8 cellular contexts compared by ENCODE assay signal in the genomic region with DNA sequence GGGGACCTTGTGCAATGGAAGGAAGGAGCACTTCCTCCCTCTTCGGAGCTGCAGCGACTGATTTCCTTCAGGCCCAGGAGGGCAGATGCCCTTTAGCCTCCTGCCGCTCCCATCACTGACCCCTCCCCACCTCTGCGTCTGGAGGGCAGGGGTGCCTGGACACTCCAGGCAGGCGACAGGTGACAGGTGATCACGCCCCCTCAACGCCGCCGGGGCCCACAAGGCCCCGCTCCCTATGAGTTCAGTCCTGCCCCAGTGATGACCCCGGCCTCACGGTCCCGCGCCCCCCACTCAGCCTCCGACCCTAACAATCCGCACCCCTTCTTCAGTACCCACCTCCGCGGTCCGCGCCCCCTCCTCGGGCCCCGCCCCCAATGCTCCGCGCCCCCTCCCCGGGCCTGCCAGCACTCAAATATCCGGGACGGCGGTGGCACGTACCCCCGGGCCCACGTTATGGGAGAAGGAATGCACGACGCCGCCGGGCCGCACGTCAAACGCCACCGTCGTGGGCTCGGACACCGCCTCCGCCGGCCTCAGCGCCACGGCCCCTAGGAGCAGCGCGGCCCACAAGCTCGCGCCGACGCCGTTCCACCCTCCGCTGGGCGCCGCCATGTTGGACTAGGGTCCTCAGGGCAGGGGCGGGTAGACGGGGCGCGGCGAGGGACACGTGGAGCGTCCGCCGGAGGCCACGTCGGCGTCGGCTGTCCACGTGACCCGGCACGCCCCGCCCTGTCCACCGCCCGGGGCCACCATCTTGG. TPM values are rescaled to one million over a fixed set of nuclear protein-coding genes. Genes with fewer than 3 reads are reported as not detected.
A peak's percentile ranks its signal among the peaks of the same experiment; 100 is the strongest.
DNase-seq lines count a peak whose midpoint lies in the region; ATAC-seq and TF ChIP-seq lines count a peak whose summit lies in the region.

A gene (minus strand): TSS at position 620 of the 758 bp plus-strand sequence. CDS start 8 bp downstream, at position 612.

- peak; percentile 28 for DNase-seq in AG04449 (ENCODE audit: low read depth, low spot score)
- peak; percentile 85 for DNase-seq in NCI-H510A treated with DMSO at 0.1 percent for 48 hours (lab: John Stamatoyannopoulos, UW)
- DNase-seq in activated CD4-positive, alpha-beta T cell treated with anti-CD3 and anti-CD28 coated beads for 1 hour = peak; percentile 89
- peak; percentile 97 for DNase-seq in cerebellum (ENCODE audit: low spot score)
- peak; percentile 71 for DNase-seq in kidney glomerular epithelial cell (lab: John Stamatoyannopoulos, UW)
- DNase-seq in stimulated activated CD4-positive, alpha-beta T cell treated with anti-CD3 and anti-CD28 coated beads, Interleukin-15, amount 100 ng/mL, for 24 hours = peak; percentile 97

- POLR2A ChIA-PET in AG04449 (lab: Yijun Ruan, JAX) = no interaction called here

- TF ChIP-seq CTCF in AG04449 (IDR thresholded peaks at IDR 0.05; ENCODE audit: insufficient read depth, low read length, missing control alignments) = no peak

- peak; percentile 89 for ATAC-seq in HG03354 (IDR thresholded peaks at IDR 0.05; ENCODE audit: poor library complexity, severe bottlenecking, unreplicated experiment)

- in situ Hi-C loops in GM18951 (cut with MboI; ENCODE audit: low sequenced_read_pairs, unreplicated experiment) = no loop called here

- peak; percentile 85 for TF ChIP-seq POLR2A in GM18951 (IDR thresholded peaks at IDR 0.05; ENCODE audit: extremely low read depth, insufficient read depth, insufficient read length)

- H3K4me3 ChIP-seq in AG04449 (ENCODE audit: low read depth, low read length) = peak within 1 kb of the TSS; percentile 94

- CTCF ChIA-PET in AG04449 (lab: Yijun Ruan, JAX) = interaction anchor here (0.6 to 2.7 kb wide), 3 partner anchors 10 to 121 kb away, joined by 3 to 6 read pairs (median 3); a partner anchor contains a TSS

RNA-seq across cellular contexts. Expression of the gene that starts here (rescaled TPM):
- total RNA-seq in cerebellum = 26.2 TPM

Comparison
In these comparisons a context has a peak if more than half of its experiments do, and no peak if none do; other contexts are left out.
1. Peak in every context shown above with its lines: DNase-seq, ATAC-seq and H3K4me3 ChIP-seq.
2. DNase-seq: peak in every context shown above with its lines; median percentile 97 in cerebellum; 97 in stimulated activated CD4-positive, alpha-beta T cell treated with anti-CD3 and anti-CD28 coated beads, Interleukin-15, amount 100 ng/mL, for 24 hours; 89 in activated CD4-positive, alpha-beta T cell treated with anti-CD3 and anti-CD28 coated beads for 1 hour; 85 in NCI-H510A treated with DMSO at 0.1 percent for 48 hours; 71 in kidney glomerular epithelial cell; 28 in AG04449.